ENCODE assay signal across 1 cellular context in genomic region chr9:136189394-136190236, GRCh38.
TF ChIP-seq lines count a peak whose summit lies in the region.

No MANE protein-coding gene starts in this region.

TF ChIP-seq in H1, 55 proteins besides CTCF, POLR2A, EP300 and RAD21:
- TF ChIP-seq KDM1A (IDR thresholded peaks at IDR 0.05; ENCODE audit: borderline replicate concordance, low read length) (peak; percentile 70; the same call in 1 of the 2 replicates), SP4 (IDR thresholded peaks at IDR 0.05; ENCODE audit: low read length) (no peak), USF2 (IDR thresholded peaks at IDR 0.05; ENCODE audit: low read length) (no peak), BRCA1 (IDR thresholded peaks at IDR 0.05; ENCODE audit: low read depth, low read length) (no peak), SIN3A (conservative IDR thresholded peaks at IDR 0.05 in 1 of 2, IDR thresholded peaks at IDR 0.05 in 1 of 2; ENCODE audit: low read depth in 1 of 2, low read length in 2 of 2) (no peak), NRF1 (IDR thresholded peaks at IDR 0.05; ENCODE audit: low read depth, low read length) (no peak), E2F6 (IDR thresholded peaks at IDR 0.05) (no peak), NANOG (IDR thresholded peaks at IDR 0.05; ENCODE audit: insufficient read depth, low read depth, low read length, poor library complexity, severe bottlenecking) (no peak)
